ENCODE assay signal across 8 cellular contexts in the genomic region with DNA sequence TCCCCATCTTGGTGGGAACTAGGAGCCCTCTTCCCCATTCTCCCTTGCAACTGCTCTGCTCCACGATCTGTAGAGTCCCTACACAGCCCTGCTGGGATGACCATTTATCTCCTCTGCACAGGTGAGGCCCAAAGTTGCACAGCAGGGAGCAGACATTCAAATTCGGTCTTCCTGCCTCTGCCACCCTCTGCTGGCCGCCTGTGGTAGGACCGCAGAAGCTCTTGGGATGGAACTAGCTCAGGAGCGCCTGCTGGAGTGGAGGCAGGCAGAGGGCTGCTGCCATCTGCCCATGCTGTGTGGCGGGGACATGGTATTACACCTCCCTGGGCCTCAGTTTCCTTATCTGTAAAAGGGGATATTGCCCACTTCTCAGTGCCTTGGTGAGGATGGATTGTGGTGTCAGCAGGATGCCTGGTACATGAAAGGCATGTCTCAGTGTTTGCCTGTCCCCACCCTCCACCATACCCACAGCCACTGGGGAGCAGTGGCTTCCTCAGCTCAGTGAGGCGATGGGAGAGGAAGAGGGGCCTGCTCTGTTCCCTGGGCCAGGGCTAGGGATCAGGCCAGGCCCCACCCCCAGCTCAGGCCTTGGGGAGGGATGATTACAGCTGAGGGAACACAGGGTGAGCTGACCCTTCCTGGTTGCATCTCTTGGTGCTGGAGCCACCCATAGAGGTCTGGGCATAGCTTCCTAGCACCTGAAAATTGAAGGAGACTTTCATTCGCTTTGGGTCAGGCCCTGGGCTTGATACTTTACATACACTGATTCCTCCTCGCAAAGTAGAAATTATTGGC. TPM values are rescaled to one million over a fixed set of nuclear protein-coding genes. Genes with fewer than 3 reads are reported as not detected.
DNase-seq lines count a peak whose midpoint lies in the region; ATAC-seq and TF ChIP-seq lines count a peak whose summit lies in the region.

No MANE protein-coding gene starts in this region.

- no peaks in the 10 kb centered on the region for H3K27me3 ChIP-seq in A673 (replicated peaks; ENCODE audit: insufficient read depth, low read depth, low read length, poor library complexity)

- H3K9me3 ChIP-seq in A673 (ENCODE audit: low read depth, low read length, poor library complexity, severe bottlenecking): no peaks in the 10 kb centered on the region

- CTCF ChIA-PET in A673 (lab: Charles Lee): interaction anchor here (0.6 to 2.2 kb wide), 12 partner anchors 9 to 370 kb away, joined by 3 to 63 read pairs (median 4); no protein-coding TSS in a partner anchor

- ATAC-seq in GM18517 (IDR thresholded peaks at IDR 0.05; ENCODE audit: unreplicated experiment) (peak; percentile 82), HG03095 (IDR thresholded peaks at IDR 0.05; ENCODE audit: unreplicated experiment) (peak; percentile 80)

- intact Hi-C loops in A673 (cut with micrococcal nuclease; ENCODE audit: unreplicated experiment): loop anchor here (1.0 kb wide), 1 partner anchor 44 kb away; no protein-coding TSS in a partner anchor

- DNase-seq in A673 (ENCODE audit: low spot score) (peak; percentile 77), NCI-H226 (peak; percentile 43), caudate nucleus (lab: John Stamatoyannopoulos, UW) (peak in 54 of 61 donors; percentile 25 to 84 (median 58)), kidney tubule cell (ENCODE audit: low spot score) (peak; percentile 83)
- peak; percentile 78 for DNase-seq in activated CD4-positive, CD25-positive, alpha-beta regulatory T cell treated with anti-CD3 and anti-CD28 coated beads, Interleukin-2, amount 50 U/mL, for 72 hours
- peak; percentile 76 for DNase-seq in stimulated activated CD4-positive, alpha-beta T cell treated with anti-CD3 and anti-CD28 coated beads, Interleukin-2, amount 100 ng/mL, for 48 hours

- H3K27ac ChIP-seq in A673 (ENCODE audit: low read depth, low read length, poor library complexity, severe bottlenecking): no peak overlapping the region
- peak overlapping the region; percentile 52 for H3K27ac ChIP-seq in caudate nucleus (ENCODE audit: low read depth, low read length)

- H3K36me3 ChIP-seq in A673 (ENCODE audit: insufficient read depth, low read length, poor library complexity, severe bottlenecking): no peaks in the 10 kb centered on the region

- TF ChIP-seq CTCF in A673 (conservative IDR thresholded peaks at IDR 0.05; ENCODE audit: low read depth, low read length): peak; percentile 97

- H3K4me3 ChIP-seq in A673 (ENCODE audit: low read depth, low read length, poor library complexity, severe bottlenecking): no peak overlapping the region

- no peaks in the 10 kb centered on the region for H3K4me1 ChIP-seq in A673 (ENCODE audit: insufficient read depth, low read length, poor library complexity, severe bottlenecking)

- no TSS peak for BruUV-seq in A673 (replicated peaks; lab: Mats Ljungman, UMichigan)

- POLR2A ChIA-PET in A673 (lab: Charles Lee; ENCODE audit: low non-redundant PET): interaction anchor here (0.7 kb wide), 1 partner anchor 44 kb away, joined by 3 read pairs; no protein-coding TSS in a partner anchor

RNA-seq across cellular contexts. Expression of gene OMP, which starts 11.3 kb away (rescaled TPM):
- total RNA-seq in A673 (2021): not detected in 2 replicates

RNA-seq across cellular contexts. Expression of gene CAPN5, which starts 24.6 kb away (rescaled TPM):
- total RNA-seq in A673 (2021): 4.3 and 7.0 TPM in 2 replicates

RNA-seq across cellular contexts. Expression of gene MYO7A, which starts 36.7 kb away (rescaled TPM):
- total RNA-seq in A673 (2021): not detected in 2 replicates

RNA-seq across cellular contexts. Expression of gene B3GNT6, which starts 57.1 kb away (rescaled TPM):
- total RNA-seq in A673 (2021): not detected in 2 replicates
